1 cellular context compared by ENCODE assay signal in the genomic region with DNA sequence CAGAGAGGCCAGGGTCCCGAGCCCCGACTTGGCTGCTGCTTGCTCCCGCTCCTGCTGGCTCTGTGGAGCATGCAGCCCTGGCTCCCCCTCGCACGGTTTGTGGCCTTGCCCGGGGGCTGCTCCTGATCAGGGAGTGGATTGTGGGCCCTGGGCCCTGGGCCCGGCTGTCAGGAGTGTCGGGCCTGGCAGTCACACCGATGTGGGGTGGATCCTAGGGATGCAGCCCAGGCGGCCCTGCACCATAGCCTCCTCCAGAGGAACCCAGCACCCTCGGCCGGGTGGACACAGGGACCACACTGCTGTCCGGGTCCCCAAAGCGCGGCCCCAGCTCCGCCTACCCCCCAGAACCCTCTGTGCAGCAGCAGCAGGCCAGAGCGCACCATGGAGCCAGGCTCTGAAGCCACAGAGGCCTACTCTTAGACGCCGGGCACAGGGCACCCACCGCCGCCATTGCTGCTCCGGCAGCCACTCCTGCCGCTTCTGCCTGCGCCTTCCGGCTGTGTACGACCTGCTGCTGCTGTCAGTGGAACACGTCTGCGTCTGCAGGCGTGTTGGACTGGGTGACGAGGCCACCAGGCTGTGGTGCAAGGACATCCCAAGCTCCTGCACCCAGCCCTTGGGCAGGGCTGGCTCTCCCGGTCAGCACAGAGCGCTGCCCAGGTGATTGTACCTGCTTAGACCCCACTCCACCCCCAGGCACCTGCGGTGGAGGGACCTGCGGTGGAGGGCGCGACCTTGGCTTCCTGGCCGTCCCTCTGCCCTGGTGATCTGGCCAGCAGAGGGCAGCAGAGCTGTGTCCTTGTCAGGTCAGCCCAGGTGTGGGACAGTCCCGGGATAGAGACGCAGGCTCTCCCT.
TF ChIP-seq lines count a peak whose summit lies in the region.

No MANE protein-coding gene starts in this region.

TF ChIP-seq in HepG2, 621 proteins besides CTCF, POLR2A, EP300 and RAD21 (continued from another document and continues in another):
- TF ChIP-seq, protein P1, sequence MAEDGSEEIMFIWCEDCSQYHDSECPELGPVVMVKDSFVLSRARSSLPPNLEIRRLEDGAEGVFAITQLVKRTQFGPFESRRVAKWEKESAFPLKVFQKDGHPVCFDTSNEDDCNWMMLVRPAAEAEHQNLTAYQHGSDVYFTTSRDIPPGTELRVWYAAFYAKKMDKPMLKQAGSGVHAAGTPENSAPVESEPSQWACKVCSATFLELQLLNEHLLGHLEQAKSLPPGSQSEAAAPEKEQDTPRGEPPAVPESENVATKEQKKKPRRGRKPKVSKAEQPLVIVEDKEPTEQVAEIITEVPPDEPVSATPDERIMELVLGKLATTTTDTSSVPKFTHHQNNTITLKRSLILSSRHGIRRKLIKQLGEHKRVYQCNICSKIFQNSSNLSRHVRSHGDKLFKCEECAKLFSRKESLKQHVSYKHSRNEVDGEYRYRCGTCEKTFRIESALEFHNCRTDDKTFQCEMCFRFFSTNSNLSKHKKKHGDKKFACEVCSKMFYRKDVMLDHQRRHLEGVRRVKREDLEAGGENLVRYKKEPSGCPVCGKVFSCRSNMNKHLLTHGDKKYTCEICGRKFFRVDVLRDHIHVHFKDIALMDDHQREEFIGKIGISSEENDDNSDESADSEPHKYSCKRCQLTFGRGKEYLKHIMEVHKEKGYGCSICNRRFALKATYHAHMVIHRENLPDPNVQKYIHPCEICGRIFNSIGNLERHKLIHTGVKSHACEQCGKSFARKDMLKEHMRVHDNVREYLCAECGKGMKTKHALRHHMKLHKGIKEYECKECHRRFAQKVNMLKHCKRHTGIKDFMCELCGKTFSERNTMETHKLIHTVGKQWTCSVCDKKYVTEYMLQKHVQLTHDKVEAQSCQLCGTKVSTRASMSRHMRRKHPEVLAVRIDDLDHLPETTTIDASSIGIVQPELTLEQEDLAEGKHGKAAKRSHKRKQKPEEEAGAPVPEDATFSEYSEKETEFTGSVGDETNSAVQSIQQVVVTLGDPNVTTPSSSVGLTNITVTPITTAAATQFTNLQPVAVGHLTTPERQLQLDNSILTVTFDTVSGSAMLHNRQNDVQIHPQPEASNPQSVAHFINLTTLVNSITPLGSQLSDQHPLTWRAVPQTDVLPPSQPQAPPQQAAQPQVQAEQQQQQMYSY (CRISPR knock-in tag; IDR thresholded peaks at IDR 0.05): no peak
- TF ChIP-seq ZBTB7B (CRISPR knock-in tag; IDR thresholded peaks at IDR 0.05): 0 out of 2 replicates have a peak, but pooled peaks have one; percentile 32
- TF ChIP-seq ZNF563 (CRISPR knock-in tag; IDR thresholded peaks at IDR 0.05): no peak
- TF ChIP-seq SRSF4 (IDR thresholded peaks at IDR 0.05; ENCODE audit: low read depth, low read length, poor library complexity, severe bottlenecking): no peak
- TF ChIP-seq SNAPC2 (CRISPR knock-in tag; IDR thresholded peaks at IDR 0.05): no peak
- TF ChIP-seq AKAP8 (CRISPR knock-in tag; IDR thresholded peaks at IDR 0.05): no peak
- TF ChIP-seq, protein P2, sequence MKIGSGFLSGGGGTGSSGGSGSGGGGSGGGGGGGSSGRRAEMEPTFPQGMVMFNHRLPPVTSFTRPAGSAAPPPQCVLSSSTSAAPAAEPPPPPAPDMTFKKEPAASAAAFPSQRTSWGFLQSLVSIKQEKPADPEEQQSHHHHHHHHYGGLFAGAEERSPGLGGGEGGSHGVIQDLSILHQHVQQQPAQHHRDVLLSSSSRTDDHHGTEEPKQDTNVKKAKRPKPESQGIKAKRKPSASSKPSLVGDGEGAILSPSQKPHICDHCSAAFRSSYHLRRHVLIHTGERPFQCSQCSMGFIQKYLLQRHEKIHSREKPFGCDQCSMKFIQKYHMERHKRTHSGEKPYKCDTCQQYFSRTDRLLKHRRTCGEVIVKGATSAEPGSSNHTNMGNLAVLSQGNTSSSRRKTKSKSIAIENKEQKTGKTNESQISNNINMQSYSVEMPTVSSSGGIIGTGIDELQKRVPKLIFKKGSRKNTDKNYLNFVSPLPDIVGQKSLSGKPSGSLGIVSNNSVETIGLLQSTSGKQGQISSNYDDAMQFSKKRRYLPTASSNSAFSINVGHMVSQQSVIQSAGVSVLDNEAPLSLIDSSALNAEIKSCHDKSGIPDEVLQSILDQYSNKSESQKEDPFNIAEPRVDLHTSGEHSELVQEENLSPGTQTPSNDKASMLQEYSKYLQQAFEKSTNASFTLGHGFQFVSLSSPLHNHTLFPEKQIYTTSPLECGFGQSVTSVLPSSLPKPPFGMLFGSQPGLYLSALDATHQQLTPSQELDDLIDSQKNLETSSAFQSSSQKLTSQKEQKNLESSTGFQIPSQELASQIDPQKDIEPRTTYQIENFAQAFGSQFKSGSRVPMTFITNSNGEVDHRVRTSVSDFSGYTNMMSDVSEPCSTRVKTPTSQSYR (CRISPR knock-in tag; IDR thresholded peaks at IDR 0.05; ENCODE audit: borderline replicate concordance): no peak
- no peak for TF ChIP-seq SYNCRIP (IDR thresholded peaks at IDR 0.05; ENCODE audit: insufficient read depth, low read depth, low read length)
- TF ChIP-seq, protein P3, sequence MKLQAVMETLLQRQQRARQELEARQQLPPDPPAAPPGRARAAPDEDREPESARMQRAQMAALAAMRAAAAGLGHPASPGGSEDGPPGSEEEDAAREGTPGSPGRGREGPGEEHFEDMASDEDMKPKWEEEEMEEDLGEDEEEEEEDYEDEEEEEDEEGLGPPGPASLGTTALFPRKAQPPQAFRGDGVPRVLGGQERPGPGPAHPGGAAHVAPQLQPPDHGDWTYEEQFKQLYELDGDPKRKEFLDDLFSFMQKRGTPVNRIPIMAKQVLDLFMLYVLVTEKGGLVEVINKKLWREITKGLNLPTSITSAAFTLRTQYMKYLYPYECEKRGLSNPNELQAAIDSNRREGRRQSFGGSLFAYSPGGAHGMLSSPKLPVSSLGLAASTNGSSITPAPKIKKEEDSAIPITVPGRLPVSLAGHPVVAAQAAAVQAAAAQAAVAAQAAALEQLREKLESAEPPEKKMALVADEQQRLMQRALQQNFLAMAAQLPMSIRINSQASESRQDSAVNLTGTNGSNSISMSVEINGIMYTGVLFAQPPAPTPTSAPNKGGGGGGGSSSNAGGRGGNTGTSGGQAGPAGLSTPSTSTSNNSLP (IDR thresholded peaks at IDR 0.05; ENCODE audit: low read depth, low read length): no peak
- TF ChIP-seq, protein P4, sequence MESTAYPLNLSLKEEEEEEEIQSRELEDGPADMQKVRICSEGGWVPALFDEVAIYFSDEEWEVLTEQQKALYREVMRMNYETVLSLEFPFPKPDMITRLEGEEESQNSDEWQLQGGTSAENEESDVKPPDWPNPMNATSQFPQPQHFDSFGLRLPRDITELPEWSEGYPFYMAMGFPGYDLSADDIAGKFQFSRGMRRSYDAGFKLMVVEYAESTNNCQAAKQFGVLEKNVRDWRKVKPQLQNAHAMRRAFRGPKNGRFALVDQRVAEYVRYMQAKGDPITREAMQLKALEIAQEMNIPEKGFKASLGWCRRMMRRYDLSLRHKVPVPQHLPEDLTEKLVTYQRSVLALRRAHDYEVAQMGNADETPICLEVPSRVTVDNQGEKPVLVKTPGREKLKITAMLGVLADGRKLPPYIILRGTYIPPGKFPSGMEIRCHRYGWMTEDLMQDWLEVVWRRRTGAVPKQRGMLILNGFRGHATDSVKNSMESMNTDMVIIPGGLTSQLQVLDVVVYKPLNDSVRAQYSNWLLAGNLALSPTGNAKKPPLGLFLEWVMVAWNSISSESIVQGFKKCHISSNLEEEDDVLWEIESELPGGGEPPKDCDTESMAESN (CRISPR knock-in tag; conservative IDR thresholded peaks at IDR 0.05): no peak
- TF ChIP-seq IRX3 (CRISPR knock-in tag; IDR thresholded peaks at IDR 0.05; ENCODE audit: borderline replicate concordance, low read depth): no peak
- TF ChIP-seq SETDB1 (CRISPR knock-in tag; IDR thresholded peaks at IDR 0.05; ENCODE audit: borderline replicate concordance): no peak
- TF ChIP-seq ISL2 (CRISPR knock-in tag; IDR thresholded peaks at IDR 0.05): no peak
- TF ChIP-seq, protein P5, sequence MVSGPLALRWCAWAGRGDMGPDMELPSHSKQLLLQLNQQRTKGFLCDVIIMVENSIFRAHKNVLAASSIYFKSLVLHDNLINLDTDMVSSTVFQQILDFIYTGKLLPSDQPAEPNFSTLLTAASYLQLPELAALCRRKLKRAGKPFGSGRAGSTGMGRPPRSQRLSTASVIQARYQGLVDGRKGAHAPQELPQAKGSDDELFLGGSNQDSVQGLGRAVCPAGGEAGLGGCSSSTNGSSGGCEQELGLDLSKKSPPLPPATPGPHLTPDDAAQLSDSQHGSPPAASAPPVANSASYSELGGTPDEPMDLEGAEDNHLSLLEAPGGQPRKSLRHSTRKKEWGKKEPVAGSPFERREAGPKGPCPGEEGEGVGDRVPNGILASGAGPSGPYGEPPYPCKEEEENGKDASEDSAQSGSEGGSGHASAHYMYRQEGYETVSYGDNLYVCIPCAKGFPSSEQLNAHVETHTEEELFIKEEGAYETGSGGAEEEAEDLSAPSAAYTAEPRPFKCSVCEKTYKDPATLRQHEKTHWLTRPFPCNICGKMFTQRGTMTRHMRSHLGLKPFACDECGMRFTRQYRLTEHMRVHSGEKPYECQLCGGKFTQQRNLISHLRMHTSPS (CRISPR knock-in tag; IDR thresholded peaks at IDR 0.05; ENCODE audit: low read depth): no peak
- TF ChIP-seq, protein P6, sequence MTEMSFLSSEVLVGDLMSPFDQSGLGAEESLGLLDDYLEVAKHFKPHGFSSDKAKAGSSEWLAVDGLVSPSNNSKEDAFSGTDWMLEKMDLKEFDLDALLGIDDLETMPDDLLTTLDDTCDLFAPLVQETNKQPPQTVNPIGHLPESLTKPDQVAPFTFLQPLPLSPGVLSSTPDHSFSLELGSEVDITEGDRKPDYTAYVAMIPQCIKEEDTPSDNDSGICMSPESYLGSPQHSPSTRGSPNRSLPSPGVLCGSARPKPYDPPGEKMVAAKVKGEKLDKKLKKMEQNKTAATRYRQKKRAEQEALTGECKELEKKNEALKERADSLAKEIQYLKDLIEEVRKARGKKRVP (CRISPR knock-in tag; IDR thresholded peaks at IDR 0.05): no peak
- no peak for TF ChIP-seq MTF2 (CRISPR knock-in tag; IDR thresholded peaks at IDR 0.05; ENCODE audit: borderline replicate concordance)
- TF ChIP-seq, protein P7, sequence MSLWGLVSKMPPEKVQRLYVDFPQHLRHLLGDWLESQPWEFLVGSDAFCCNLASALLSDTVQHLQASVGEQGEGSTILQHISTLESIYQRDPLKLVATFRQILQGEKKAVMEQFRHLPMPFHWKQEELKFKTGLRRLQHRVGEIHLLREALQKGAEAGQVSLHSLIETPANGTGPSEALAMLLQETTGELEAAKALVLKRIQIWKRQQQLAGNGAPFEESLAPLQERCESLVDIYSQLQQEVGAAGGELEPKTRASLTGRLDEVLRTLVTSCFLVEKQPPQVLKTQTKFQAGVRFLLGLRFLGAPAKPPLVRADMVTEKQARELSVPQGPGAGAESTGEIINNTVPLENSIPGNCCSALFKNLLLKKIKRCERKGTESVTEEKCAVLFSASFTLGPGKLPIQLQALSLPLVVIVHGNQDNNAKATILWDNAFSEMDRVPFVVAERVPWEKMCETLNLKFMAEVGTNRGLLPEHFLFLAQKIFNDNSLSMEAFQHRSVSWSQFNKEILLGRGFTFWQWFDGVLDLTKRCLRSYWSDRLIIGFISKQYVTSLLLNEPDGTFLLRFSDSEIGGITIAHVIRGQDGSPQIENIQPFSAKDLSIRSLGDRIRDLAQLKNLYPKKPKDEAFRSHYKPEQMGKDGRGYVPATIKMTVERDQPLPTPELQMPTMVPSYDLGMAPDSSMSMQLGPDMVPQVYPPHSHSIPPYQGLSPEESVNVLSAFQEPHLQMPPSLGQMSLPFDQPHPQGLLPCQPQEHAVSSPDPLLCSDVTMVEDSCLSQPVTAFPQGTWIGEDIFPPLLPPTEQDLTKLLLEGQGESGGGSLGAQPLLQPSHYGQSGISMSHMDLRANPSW (CRISPR knock-in tag; IDR thresholded peaks at IDR 0.05; ENCODE audit: borderline replicate concordance): no peak
- no peak for TF ChIP-seq MEIS2 (CRISPR knock-in tag; IDR thresholded peaks at IDR 0.05)
- TF ChIP-seq, protein P8, sequence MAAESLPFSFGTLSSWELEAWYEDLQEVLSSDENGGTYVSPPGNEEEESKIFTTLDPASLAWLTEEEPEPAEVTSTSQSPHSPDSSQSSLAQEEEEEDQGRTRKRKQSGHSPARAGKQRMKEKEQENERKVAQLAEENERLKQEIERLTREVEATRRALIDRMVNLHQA (CRISPR knock-in tag; IDR thresholded peaks at IDR 0.05): no peak
- TF ChIP-seq HOXA3 (CRISPR knock-in tag; IDR thresholded peaks at IDR 0.05): peak; percentile 58; the same call in 1 of the 2 replicates
- TF ChIP-seq SUZ12 (IDR thresholded peaks at IDR 0.05; ENCODE audit: low read depth, low read length): no peak
- no peak for TF ChIP-seq ZNF83 (CRISPR knock-in tag; IDR thresholded peaks at IDR 0.05; ENCODE audit: borderline replicate concordance)
- TF ChIP-seq ZNF713 (CRISPR knock-in tag; IDR thresholded peaks at IDR 0.05): no peak
- TF ChIP-seq MAFG (CRISPR knock-in tag; IDR thresholded peaks at IDR 0.05): no peak
- no peak for TF ChIP-seq MTF1 (CRISPR knock-in tag; IDR thresholded peaks at IDR 0.05)
- TF ChIP-seq FOSL2 (CRISPR knock-in tag; IDR thresholded peaks at IDR 0.05): 0 out of 2 replicates have a peak, but pooled peaks have one; percentile 26
- TF ChIP-seq, protein P9, sequence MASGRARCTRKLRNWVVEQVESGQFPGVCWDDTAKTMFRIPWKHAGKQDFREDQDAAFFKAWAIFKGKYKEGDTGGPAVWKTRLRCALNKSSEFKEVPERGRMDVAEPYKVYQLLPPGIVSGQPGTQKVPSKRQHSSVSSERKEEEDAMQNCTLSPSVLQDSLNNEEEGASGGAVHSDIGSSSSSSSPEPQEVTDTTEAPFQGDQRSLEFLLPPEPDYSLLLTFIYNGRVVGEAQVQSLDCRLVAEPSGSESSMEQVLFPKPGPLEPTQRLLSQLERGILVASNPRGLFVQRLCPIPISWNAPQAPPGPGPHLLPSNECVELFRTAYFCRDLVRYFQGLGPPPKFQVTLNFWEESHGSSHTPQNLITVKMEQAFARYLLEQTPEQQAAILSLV (CRISPR knock-in tag; IDR thresholded peaks at IDR 0.05; ENCODE audit: borderline replicate concordance): no peak
- no peak for TF ChIP-seq ZBTB20 (CRISPR knock-in tag; IDR thresholded peaks at IDR 0.05; ENCODE audit: borderline replicate concordance, low read depth)
- TF ChIP-seq REPIN1 (CRISPR knock-in tag; IDR thresholded peaks at IDR 0.05; ENCODE audit: borderline replicate concordance, low read depth): no peak
- TF ChIP-seq SMC3 (IDR thresholded peaks at IDR 0.05; ENCODE audit: low read length): peak; percentile 71
- no peak for TF ChIP-seq TAF15 (IDR thresholded peaks at IDR 0.05; ENCODE audit: low read depth, low read length, poor library complexity, severe bottlenecking)
- no peak for TF ChIP-seq POGZ (CRISPR knock-in tag; IDR thresholded peaks at IDR 0.05)
- TF ChIP-seq ZKSCAN5 (CRISPR knock-in tag; IDR thresholded peaks at IDR 0.05): no peak
- TF ChIP-seq IKZF4 (CRISPR knock-in tag; IDR thresholded peaks at IDR 0.05; ENCODE audit: borderline replicate concordance, low read depth, not compliant biosample characterization): no peak
- TF ChIP-seq SMAD9 (CRISPR knock-in tag; IDR thresholded peaks at IDR 0.05): no peak
- TF ChIP-seq ZNF230 (CRISPR knock-in tag; IDR thresholded peaks at IDR 0.05): no peak
- no peak for TF ChIP-seq ZNF326 (CRISPR knock-in tag; IDR thresholded peaks at IDR 0.05; ENCODE audit: borderline replicate concordance)
- no peak for TF ChIP-seq ZC3H13 (CRISPR knock-in tag; IDR thresholded peaks at IDR 0.05)
- TF ChIP-seq PCBP1 (IDR thresholded peaks at IDR 0.05; ENCODE audit: borderline replicate concordance, low read depth, low read length): no peak
- no peak for TF ChIP-seq ZNF781 (CRISPR knock-in tag; IDR thresholded peaks at IDR 0.05; ENCODE audit: borderline replicate concordance, not compliant biosample characterization)
- no peak for TF ChIP-seq CHD4 (IDR thresholded peaks at IDR 0.05; ENCODE audit: borderline replicate concordance, low read length)
- TF ChIP-seq ZNF605 (CRISPR knock-in tag; IDR thresholded peaks at IDR 0.05): no peak
- TF ChIP-seq FOXO1 (CRISPR knock-in tag; IDR thresholded peaks at IDR 0.05): 0 out of 2 replicates have a peak, but pooled peaks have one; percentile 29
- no peak for TF ChIP-seq NCOA5 (CRISPR knock-in tag; IDR thresholded peaks at IDR 0.05)
- no peak for TF ChIP-seq ZMAT3 (CRISPR knock-in tag; conservative IDR thresholded peaks at IDR 0.05)
- TF ChIP-seq ZNF260 (CRISPR knock-in tag; IDR thresholded peaks at IDR 0.05; ENCODE audit: borderline replicate concordance, low read depth): no peak
